In genomic region chr17:48637323-48638260, GRCh38 we compare ENCODE assay signal across 1 cellular context.
TF ChIP-seq lines count a peak whose summit lies in the region.

No MANE protein-coding gene starts in this region.

TF ChIP-seq in GM23338, 12 proteins besides CTCF, POLR2A, EP300 and RAD21 (continued from another document):
- TF ChIP-seq, protein P1, sequence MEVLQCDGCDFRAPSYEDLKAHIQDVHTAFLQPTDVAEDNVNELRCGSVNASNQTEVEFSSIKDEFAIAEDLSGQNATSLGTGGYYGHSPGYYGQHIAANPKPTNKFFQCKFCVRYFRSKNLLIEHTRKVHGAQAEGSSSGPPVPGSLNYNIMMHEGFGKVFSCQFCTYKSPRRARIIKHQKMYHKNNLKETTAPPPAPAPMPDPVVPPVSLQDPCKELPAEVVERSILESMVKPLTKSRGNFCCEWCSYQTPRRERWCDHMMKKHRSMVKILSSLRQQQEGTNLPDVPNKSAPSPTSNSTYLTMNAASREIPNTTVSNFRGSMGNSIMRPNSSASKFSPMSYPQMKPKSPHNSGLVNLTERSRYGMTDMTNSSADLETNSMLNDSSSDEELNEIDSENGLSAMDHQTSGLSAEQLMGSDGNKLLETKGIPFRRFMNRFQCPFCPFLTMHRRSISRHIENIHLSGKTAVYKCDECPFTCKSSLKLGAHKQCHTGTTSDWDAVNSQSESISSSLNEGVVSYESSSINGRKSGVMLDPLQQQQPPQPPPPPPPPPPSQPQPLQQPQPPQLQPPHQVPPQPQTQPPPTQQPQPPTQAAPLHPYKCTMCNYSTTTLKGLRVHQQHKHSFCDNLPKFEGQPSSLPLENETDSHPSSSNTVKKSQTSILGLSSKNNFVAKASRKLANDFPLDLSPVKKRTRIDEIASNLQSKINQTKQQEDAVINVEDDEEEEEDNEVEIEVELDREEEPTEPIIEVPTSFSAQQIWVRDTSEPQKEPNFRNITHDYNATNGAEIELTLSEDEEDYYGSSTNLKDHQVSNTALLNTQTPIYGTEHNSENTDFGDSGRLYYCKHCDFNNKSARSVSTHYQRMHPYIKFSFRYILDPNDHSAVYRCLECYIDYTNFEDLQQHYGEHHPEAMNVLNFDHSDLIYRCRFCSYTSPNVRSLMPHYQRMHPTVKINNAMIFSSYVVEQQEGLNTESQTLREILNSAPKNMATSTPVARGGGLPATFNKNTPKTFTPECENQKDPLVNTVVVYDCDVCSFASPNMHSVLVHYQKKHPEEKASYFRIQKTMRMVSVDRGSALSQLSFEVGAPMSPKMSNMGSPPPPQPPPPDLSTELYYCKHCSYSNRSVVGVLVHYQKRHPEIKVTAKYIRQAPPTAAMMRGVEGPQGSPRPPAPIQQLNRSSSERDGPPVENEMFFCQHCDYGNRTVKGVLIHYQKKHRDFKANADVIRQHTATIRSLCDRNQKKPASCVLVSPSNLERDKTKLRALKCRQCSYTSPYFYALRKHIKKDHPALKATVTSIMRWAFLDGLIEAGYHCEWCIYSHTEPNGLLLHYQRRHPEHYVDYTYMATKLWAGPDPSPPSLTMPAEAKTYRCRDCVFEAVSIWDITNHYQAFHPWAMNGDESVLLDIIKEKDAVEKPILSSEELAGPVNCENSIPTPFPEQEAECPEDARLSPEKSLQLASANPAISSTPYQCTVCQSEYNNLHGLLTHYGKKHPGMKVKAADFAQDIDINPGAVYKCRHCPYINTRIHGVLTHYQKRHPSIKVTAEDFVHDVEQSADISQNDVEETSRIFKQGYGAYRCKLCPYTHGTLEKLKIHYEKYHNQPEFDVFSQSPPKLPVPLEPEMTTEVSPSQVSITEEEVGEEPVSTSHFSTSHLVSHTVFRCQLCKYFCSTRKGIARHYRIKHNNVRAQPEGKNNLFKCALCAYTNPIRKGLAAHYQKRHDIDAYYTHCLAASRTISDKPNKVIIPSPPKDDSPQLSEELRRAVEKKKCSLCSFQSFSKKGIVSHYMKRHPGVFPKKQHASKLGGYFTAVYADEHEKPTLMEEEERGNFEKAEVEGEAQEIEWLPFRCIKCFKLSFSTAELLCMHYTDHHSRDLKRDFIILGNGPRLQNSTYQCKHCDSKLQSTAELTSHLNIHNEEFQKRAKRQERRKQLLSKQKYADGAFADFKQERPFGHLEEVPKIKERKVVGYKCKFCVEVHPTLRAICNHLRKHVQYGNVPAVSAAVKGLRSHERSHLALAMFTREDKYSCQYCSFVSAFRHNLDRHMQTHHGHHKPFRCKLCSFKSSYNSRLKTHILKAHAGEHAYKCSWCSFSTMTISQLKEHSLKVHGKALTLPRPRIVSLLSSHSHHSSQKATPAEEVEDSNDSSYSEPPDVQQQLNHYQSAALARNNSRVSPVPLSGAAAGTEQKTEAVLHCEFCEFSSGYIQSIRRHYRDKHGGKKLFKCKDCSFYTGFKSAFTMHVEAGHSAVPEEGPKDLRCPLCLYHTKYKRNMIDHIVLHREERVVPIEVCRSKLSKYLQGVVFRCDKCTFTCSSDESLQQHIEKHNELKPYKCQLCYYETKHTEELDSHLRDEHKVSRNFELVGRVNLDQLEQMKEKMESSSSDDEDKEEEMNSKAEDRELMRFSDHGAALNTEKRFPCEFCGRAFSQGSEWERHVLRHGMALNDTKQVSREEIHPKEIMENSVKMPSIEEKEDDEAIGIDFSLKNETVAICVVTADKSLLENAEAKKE (CRISPR knock-in tag; IDR thresholded peaks at IDR 0.05), result no peak
